ENCODE assay signal across 1 cellular context in the genomic region with DNA sequence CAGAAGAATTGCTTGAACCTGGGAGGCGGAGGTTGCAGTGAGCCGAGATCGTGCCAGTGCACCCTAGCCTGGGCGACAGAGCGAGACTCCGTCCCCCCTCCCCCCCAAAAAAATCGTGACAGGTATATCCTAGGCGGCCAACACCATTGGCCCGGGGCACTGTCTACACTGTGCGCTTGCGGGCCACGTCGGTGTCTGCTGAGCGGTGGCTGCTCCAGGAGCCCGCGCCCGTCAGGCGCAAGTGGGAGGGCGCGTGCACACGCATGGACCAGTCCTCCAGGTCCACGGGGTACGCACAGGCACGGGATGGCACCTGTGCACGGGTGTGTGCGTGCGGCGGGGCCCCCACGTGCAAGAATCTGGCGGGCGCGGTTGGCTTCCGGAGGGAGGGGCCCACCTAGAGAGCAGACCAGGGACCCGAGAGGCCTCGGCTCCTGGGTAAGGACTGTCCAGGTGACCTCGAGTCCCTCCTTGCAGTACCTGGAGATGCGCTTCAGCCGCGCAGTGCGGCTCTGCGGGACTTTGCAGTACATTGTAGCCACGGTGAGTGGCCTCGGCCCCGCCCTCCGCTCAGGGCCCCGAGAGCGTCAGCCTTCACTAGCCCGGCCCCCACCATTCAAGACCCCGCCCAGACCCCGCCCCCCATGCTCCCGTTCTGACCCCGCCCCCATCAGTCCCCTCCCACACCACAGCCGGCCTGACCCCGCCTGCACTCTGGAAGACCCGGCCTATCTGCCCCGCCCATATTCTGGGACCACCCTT.
A peak's percentile ranks its signal among the peaks of the same experiment; 100 is the strongest.
TF ChIP-seq lines count a peak whose summit lies in the region.

No MANE protein-coding gene starts in this region.

TF ChIP-seq in SK-N-SH, 30 proteins besides CTCF, POLR2A, EP300 and RAD21:
- TF ChIP-seq GABPA (IDR thresholded peaks at IDR 0.05; ENCODE audit: low read depth) (no peak), MXI1 (IDR thresholded peaks at IDR 0.05; ENCODE audit: low read depth, low read length) (peak; percentile 54; the same call in 1 of the 2 replicates)
